In the genomic region with DNA sequence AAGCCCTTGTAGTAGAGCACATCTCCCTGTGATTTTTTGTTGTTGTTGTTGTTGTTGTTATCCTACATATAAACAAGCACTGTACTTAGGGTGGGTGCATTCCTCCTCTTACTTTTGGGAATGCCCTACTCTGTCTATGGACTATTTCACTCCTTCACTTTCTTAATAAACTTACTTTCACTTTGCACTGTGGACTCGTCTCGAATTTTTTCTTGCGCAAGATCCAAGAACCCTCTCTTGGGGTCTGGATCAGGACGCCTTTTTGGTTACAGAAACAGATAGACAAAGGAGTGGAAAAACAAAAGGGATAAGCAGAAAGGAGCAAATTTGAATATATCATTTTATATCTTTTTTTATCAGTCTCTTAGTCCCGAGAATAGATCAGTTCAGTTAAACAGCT, we compare ENCODE assay signal across 1 cellular context.
A peak's percentile ranks its signal among the peaks of the same experiment; 100 is the strongest.
TF ChIP-seq lines count a peak whose summit lies in the region.

No MANE protein-coding gene starts in this region.

TF ChIP-seq in IMR-90, 13 proteins besides CTCF, POLR2A, EP300 and RAD21:
- TF ChIP-seq NFE2L2 (IDR thresholded peaks at IDR 0.05; ENCODE audit: low read depth, low read length) (no peak), SMC3 (IDR thresholded peaks at IDR 0.05; ENCODE audit: low read depth, low read length) (no peak), MXI1 (IDR thresholded peaks at IDR 0.05; ENCODE audit: borderline replicate concordance, low read depth, low read length) (no peak), CEBPB (IDR thresholded peaks at IDR 0.05; ENCODE audit: low read depth, low read length) (peak; percentile 76), FOS (IDR thresholded peaks at IDR 0.05; ENCODE audit: low read depth, low read length) (no peak)
